8 cellular contexts compared by ENCODE assay signal in the genomic region with DNA sequence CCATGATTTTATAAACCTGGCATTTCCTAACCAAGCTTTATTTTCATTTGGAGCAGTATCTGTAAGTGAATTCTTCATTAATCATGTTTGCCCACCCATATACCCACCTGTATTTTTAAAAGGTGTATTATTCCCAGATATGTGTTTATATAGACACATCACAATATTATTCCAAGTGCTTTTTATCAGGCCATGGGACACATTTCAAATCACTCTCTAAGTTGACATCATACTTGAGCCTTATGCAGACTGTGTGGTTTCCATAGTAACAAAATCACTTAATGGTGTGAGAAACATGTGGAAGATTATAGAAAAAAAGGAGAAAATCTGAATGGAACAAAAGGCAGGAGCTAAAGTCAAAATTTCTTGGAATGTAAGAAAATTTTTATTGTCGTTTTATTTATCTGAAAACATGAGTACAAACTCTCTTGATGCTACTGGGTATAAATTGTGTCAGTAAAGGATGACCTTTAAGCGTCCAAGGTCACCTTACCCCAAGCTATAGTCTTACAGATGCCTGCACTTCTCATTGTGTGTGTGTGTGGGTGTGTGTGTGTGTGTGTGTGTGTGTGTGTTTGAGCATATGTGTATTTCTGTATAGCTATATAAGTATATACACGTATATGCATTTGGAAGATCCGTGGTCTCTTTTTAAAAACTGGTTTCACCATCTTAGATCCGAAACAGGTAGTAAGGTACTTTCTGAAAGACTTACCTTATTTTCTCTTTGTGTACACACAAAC.
DNase-seq lines count a peak whose midpoint lies in the region; ATAC-seq and TF ChIP-seq lines count a peak whose summit lies in the region.
"Had no signal": no experiment of that assay in that cellular context is flagged by ENCODE, and none has a peak within 500 bp of the region (broad histone marks: within the 10 kb centered on the region; RNA-seq: fewer than 3 reads in every experiment).

No MANE protein-coding gene starts in this region.

- H3K27ac Mint-ChIP-seq in endothelial cell (ENCODE audit: unreplicated experiment), result peak overlapping the region; percentile 44

- DNase-seq in ELR (ENCODE audit: low read depth) (peak; percentile 51), RPMI7951 (ENCODE audit: low read depth) (peak; percentile 37), endothelial cell (ENCODE audit: low spot score) (no peak), renal cortical epithelial cell (ENCODE audit: low read depth) (peak; percentile 49), inferior parietal cortex (ENCODE audit: extremely low spot score) (no peak)
- no peak for DNase-seq in stimulated activated CD4-positive, alpha-beta T cell treated with anti-CD3 and anti-CD28 coated beads, Interleukin-2, amount 100 ng/mL, for 48 hours
- DNase-seq: NCI-H146 had no signal

- H3K27me3 Mint-ChIP-seq in endothelial cell (ENCODE audit: unreplicated experiment), result peaks cover 2% of the 10 kb centered on the region

- no peaks in the 10 kb centered on the region for H3K36me3 Mint-ChIP-seq in endothelial cell (ENCODE audit: low read depth, unreplicated experiment)

- peaks cover 10% of the 10 kb centered on the region for H3K4me1 Mint-ChIP-seq in endothelial cell (ENCODE audit: unreplicated experiment)

- ATAC-seq in GM19397 (IDR thresholded peaks at IDR 0.05; ENCODE audit: unreplicated experiment), result no peak

- no peaks in the 10 kb centered on the region for H3K9me3 Mint-ChIP-seq in endothelial cell (ENCODE audit: unreplicated experiment)

- TF ChIP-seq CTCF in endothelial cell (IDR thresholded peaks at IDR 0.05; ENCODE audit: unreplicated experiment), result no peak

- H3K4me3 Mint-ChIP-seq in endothelial cell (ENCODE audit: unreplicated experiment), result no peak overlapping the region

Comparison
In these comparisons a context has a peak if more than half of its experiments do, and no peak if none do; other contexts are left out.
1. DNase-seq: peak in ELR (single experiment), RPMI7951 (single experiment) and renal cortical epithelial cell (single experiment); none in endothelial cell (single experiment), stimulated activated CD4-positive, alpha-beta T cell treated with anti-CD3 and anti-CD28 coated beads, Interleukin-2, amount 100 ng/mL, for 48 hours (0 of 2) and inferior parietal cortex (single experiment).